Comparison of ENCODE assay signal across 9 cellular contexts in genomic region chr17:50817142-50817751, GRCh38. TPM values are rescaled to one million over a fixed set of nuclear protein-coding genes. Genes with fewer than 3 reads are reported as not detected.
DNase-seq lines count a peak whose midpoint lies in the region; ATAC-seq and TF ChIP-seq lines count a peak whose summit lies in the region.
"Had no signal": no experiment of that assay in that cellular context is flagged by ENCODE, and none has a peak within 500 bp of the region (broad histone marks: within the 10 kb centered on the region; RNA-seq: fewer than 3 reads in every experiment).

No MANE protein-coding gene starts in this region.

- H4K20me1 ChIP-seq in OCI-LY1 (ENCODE audit: insufficient read depth, low read length) = no peaks in the 10 kb centered on the region

- no peaks in the 10 kb centered on the region for H3K79me2 ChIP-seq in OCI-LY1 (ENCODE audit: insufficient read depth, low read length)

- H3K27me3 ChIP-seq in OCI-LY1 (ENCODE audit: insufficient read depth, low read length) (no peaks in the 10 kb centered on the region; the same call in 1 of the 2 replicates), skeletal muscle tissue (ENCODE audit: control insufficient read depth in 3 of 3, insufficient read depth in 3 of 3, low read length in 3 of 3) (no peaks in the 10 kb centered on the region)

- H3K9me3 ChIP-seq in OCI-LY1 (ENCODE audit: low read length) (no peaks in the 10 kb centered on the region), skeletal muscle tissue (ENCODE audit: control insufficient read depth in 3 of 3, low read length in 3 of 3) (no peaks in the 10 kb centered on the region)

- H3K9me2 ChIP-seq in OCI-LY1 (ENCODE audit: low read depth, low read length) = no peaks in the 10 kb centered on the region

- CTCF ChIA-PET in GM10248 (lab: Yijun Ruan, JAX) = interaction anchor here (0.7 to 8.9 kb wide), 18 partner anchors 8 to 186 kb away, joined by 3 to 79 read pairs (median 4); no protein-coding TSS in a partner anchor

- ATAC-seq in GM18909 (IDR thresholded peaks at IDR 0.05; ENCODE audit: poor library complexity, unreplicated experiment) (no peak), GM21390 (IDR thresholded peaks at IDR 0.05; ENCODE audit: unreplicated experiment) (no peak)

- no peak overlapping the region for H2AFZ ChIP-seq in OCI-LY1 (ENCODE audit: low read length)

- H3K36me3 ChIP-seq in OCI-LY1 (ENCODE audit: insufficient read depth, low read length) (no peaks in the 10 kb centered on the region), skeletal muscle tissue (ENCODE audit: control insufficient read depth in 3 of 3, insufficient read depth in 3 of 3, low read length in 3 of 3) (no peaks in the 10 kb centered on the region)

- H3K27ac ChIP-seq in OCI-LY1 (ENCODE audit: low read depth, low read length, poor library complexity, severe bottlenecking) (no peak overlapping the region), skeletal muscle tissue (ENCODE audit: low read depth, low read length) (no peak overlapping the region)

- H3K4me1 ChIP-seq in OCI-LY1 (ENCODE audit: insufficient read depth, low read length, severe bottlenecking) = no peaks in the 10 kb centered on the region
- H3K4me1 ChIP-seq in skeletal muscle tissue (ENCODE audit: control insufficient read depth in 3 of 3, insufficient read depth in 3 of 3, low read length in 3 of 3) = peaks cover 2 to 12% (median 10%) of the 10 kb centered on the region in 3 donors

- H3K4me2 ChIP-seq in OCI-LY1 (ENCODE audit: low read length) = no peak overlapping the region

- H3F3A ChIP-seq in OCI-LY1 (ENCODE audit: insufficient read depth, low read length) = no peaks in the 10 kb centered on the region

- TF ChIP-seq CTCF in GM10248 (IDR thresholded peaks at IDR 0.05; ENCODE audit: control extremely low read depth, extremely low read depth, low read depth, missing control alignments) = peak; percentile 66
- peak; percentile 89 for TF ChIP-seq CTCF in OCI-LY1 (IDR thresholded peaks at IDR 0.05; ENCODE audit: low read length)

- DNase-seq in GM10248 (ENCODE audit: extremely low spot score) (peak; percentile 71), glomerular visceral epithelial cell (ENCODE audit: extremely low spot score) (peak; percentile 16), cerebellar nuclear complex (lab: John Stamatoyannopoulos, UW) (no peak)
- DNase-seq in activated T-helper 1 cell treated with anti-CD3 and anti-CD28 coated beads, Interleukin-2, amount 50 U/mL, for 16 hours (ENCODE audit: low read depth in 1 of 2, low spot score in 1 of 2) = peak; percentile 27 to 31

- H3K9ac ChIP-seq in OCI-LY1 (ENCODE audit: low read length) (no peak overlapping the region), skeletal muscle tissue (ENCODE audit: low read depth in 1 of 3, low read length in 3 of 3) (peak overlapping the region; percentile 24 to 62 (median 43))

- POLR2A ChIA-PET in GM10248 (lab: Yijun Ruan, JAX) = no interaction called here

- H3K4me3 ChIP-seq in OCI-LY1 (ENCODE audit: low read depth, low read length, poor library complexity, severe bottlenecking) (no peak overlapping the region), skeletal muscle tissue (ENCODE audit: low read length in 3 of 3) (peak overlapping the region in 2 of 3 donors; percentile 15 to 52)

RNA-seq across cellular contexts. Expression of gene WFIKKN2, which starts 18.1 kb away (rescaled TPM):
- 0.52 TPM for total RNA-seq in skeletal muscle tissue

RNA-seq across cellular contexts. Expression of gene TOB1, which starts 48.9 kb away (rescaled TPM):
- 27.1 TPM for total RNA-seq in skeletal muscle tissue

RNA-seq across cellular contexts. Expression of gene ANKRD40CL, which starts 49.9 kb away (rescaled TPM):
- not detected for total RNA-seq in skeletal muscle tissue
- total RNA-seq: temporal lobe had no signal

Comparison
In these comparisons a context has a peak if more than half of its experiments do, and no peak if none do; other contexts are left out.
1. DNase-seq: peak in GM10248 (single experiment), activated T-helper 1 cell treated with anti-CD3 and anti-CD28 coated beads, Interleukin-2, amount 50 U/mL, for 16 hours (2 of 2) and glomerular visceral epithelial cell (single experiment); none in cerebellar nuclear complex (0 of 2).